Comparison of ENCODE assay signal across 9 cellular contexts in genomic region chr3:71978150-71978721, GRCh38.
DNase-seq lines count a peak whose midpoint lies in the region; ATAC-seq and TF ChIP-seq lines count a peak whose summit lies in the region.
"Had no signal": no experiment of that assay in that cellular context is flagged by ENCODE, and none has a peak within 500 bp of the region (broad histone marks: within the 10 kb centered on the region; RNA-seq: fewer than 3 reads in every experiment).

No MANE protein-coding gene starts in this region.

- no peak for TF ChIP-seq EP300 in ovary (IDR thresholded peaks at IDR 0.05)

- no peak for TF ChIP-seq CTCF in ovary (IDR thresholded peaks at IDR 0.05)

- H3K27ac ChIP-seq in ovary, result no peak overlapping the region
- H3K27ac ChIP-seq: SJSA1 had no signal

- H3K36me3 ChIP-seq in ovary, result no peaks in the 10 kb centered on the region
- H3K36me3 ChIP-seq: SJSA1 had no signal

- no peaks in the 10 kb centered on the region for H3K27me3 ChIP-seq in ovary

- no peak for TF ChIP-seq POLR2A in ovary (IDR thresholded peaks at IDR 0.05)

- 72 to 81% (median 73%) methylated on average over 7 of the region's 7 CpGs for WGBS in ovary, 3 donors

- ATAC-seq in GM18907 (IDR thresholded peaks at IDR 0.05; ENCODE audit: unreplicated experiment), result peak; percentile 92
- peak; percentile 80 for ATAC-seq in HG02763 (IDR thresholded peaks at IDR 0.05; ENCODE audit: unreplicated experiment)

- no peaks in the 10 kb centered on the region for H3K4me1 ChIP-seq in ovary (ENCODE audit: insufficient read depth)

- H3K4me3 ChIP-seq in GM08714 (ENCODE audit: low read length) (peak overlapping the region; percentile 41; the same call in 1 of the 2 replicates), ovary (no peak overlapping the region)
- H3K4me3 ChIP-seq: SJSA1 had no signal

- peak; percentile 7 for DNase-seq in NCI-H526 treated with DMSO at 0.1 percent for 48 hours (lab: John Stamatoyannopoulos, UW)
- DNase-seq in COLO829 (ENCODE audit: low spot score), result no peak
- DNase-seq in ovary, result no peak
- DNase-seq in Ammon's horn (ENCODE audit: low spot score), result no peak
- DNase-seq in putamen (ENCODE audit: low spot score), result no peak

- no peaks in the 10 kb centered on the region for H3K9me3 ChIP-seq in ovary
- H3K9me3 ChIP-seq: SJSA1 had no signal

- intact Hi-C loops in ovary (cut with DNase I), result no loop called here
